9 cellular contexts compared by ENCODE assay signal in genomic region chr5:2750758-2751464, GRCh38. TPM values are rescaled to one million over a fixed set of nuclear protein-coding genes. Genes with fewer than 3 reads are reported as not detected.
DNase-seq lines count a peak whose midpoint lies in the region; ATAC-seq and TF ChIP-seq lines count a peak whose summit lies in the region.
"Had no signal": no experiment of that assay in that cellular context is flagged by ENCODE, and none has a peak within 500 bp of the region (broad histone marks: within the 10 kb centered on the region; RNA-seq: fewer than 3 reads in every experiment).

No MANE protein-coding gene starts in this region.

- CTCF ChIA-PET in HEK293T (lab: Yijun Ruan, JAX), result no interaction called here

- peak overlapping the region; percentile 74 for H3K4me3 ChIP-seq in iPS-20b (ENCODE audit: low read length)
- H3K4me3 ChIP-seq in stomach, result peak overlapping the region; percentile 48 to 68 (median 58)

- H3K9me3 Mint-ChIP-seq in brain, result peaks cover 3 to 11% (median 8%) of the 10 kb centered on the region in 5 experiments

- H3K9ac ChIP-seq in iPS-20b (ENCODE audit: low read depth, low read length), result peak overlapping the region; percentile 96

- no peak overlapping the region for H3K27ac Mint-ChIP-seq in brain
- H3K27ac Mint-ChIP-seq: stimulated activated effector memory CD8-positive, alpha-beta T cell treated with anti-CD3 and anti-CD28 coated beads, Interleukin-12 subunit alpha, Interleukin-12 subunit beta, amount 100 ng/mL, for 72 hours had no signal

- H3K4me3 Mint-ChIP-seq in brain, result peak overlapping the region in 4 of 5 experiments; percentile 79 to 92 (median 88)
- H3K4me3 Mint-ChIP-seq: stimulated activated effector memory CD8-positive, alpha-beta T cell treated with anti-CD3 and anti-CD28 coated beads, Interleukin-12 subunit alpha, Interleukin-12 subunit beta, amount 100 ng/mL, for 72 hours had no signal

- TF ChIP-seq EP300 in stomach (IDR thresholded peaks at IDR 0.05), result no peak

- DNase-seq in LHCN-M2 (ENCODE audit: low read depth) (peak; percentile 14), stomach (no peak), HEK293T (ENCODE audit: extremely low spot score) (no peak)

- H3K9me3 ChIP-seq in iPS-20b (ENCODE audit: insufficient read depth, low read depth, low read length) (no peaks in the 10 kb centered on the region), stomach (no peaks in the 10 kb centered on the region)

- TF ChIP-seq CTCF in brain (conservative IDR thresholded peaks at IDR 0.05) (no peak), stomach (IDR thresholded peaks at IDR 0.05) (no peak)

- peaks cover 52% of the 10 kb centered on the region for H3K4me1 Mint-ChIP-seq in brain
- H3K4me1 Mint-ChIP-seq: stimulated activated effector memory CD8-positive, alpha-beta T cell treated with anti-CD3 and anti-CD28 coated beads, Interleukin-12 subunit alpha, Interleukin-12 subunit beta, amount 100 ng/mL, for 72 hours had no signal

- ATAC-seq in HG02759 (IDR thresholded peaks at IDR 0.05; ENCODE audit: unreplicated experiment) (no peak), HG02840 (IDR thresholded peaks at IDR 0.05; ENCODE audit: low FRiP score, unreplicated experiment) (no peak)
- ATAC-seq: HCT116; stimulated activated effector memory CD8-positive, alpha-beta T cell treated with anti-CD3 and anti-CD28 coated beads, Interleukin-12 subunit alpha, Interleukin-12 subunit beta, amount 100 ng/mL, for 72 hours had no signal

- H3K36me3 Mint-ChIP-seq in brain, result peaks cover 23% of the 10 kb centered on the region

- H3K27ac ChIP-seq in iPS-20b (ENCODE audit: low read length) (peak overlapping the region; percentile 71), stomach (peak overlapping the region; percentile 68 to 91 (median 87))

- H3K4me1 ChIP-seq in iPS-20b (ENCODE audit: insufficient read depth, low read length) (peaks cover 6% of the 10 kb centered on the region; the same call in 1 of the 2 replicates), stomach (peaks cover 22 to 76% (median 46%) of the 10 kb centered on the region in 4 donors)

- WGBS in stomach, 5 donors, result 1 to 4% (median 3%) methylated on average over 17 to 110 of the region's 110 CpGs; no CpG with 5 or more reads in 1 of the 5 donors

- intact Hi-C loops in stomach (cut with DNase I; ENCODE audit: low total_unique reads), result no loop called here

- POLR2A ChIA-PET in HEK293T (lab: Yijun Ruan, JAX), result no interaction called here

- H3K36me3 ChIP-seq in iPS-20b (ENCODE audit: insufficient read depth, low read depth, low read length), result peaks cover 31% of the 10 kb centered on the region
- no peaks in the 10 kb centered on the region for H3K36me3 ChIP-seq in stomach

- no peak for TF ChIP-seq POLR2A in stomach (IDR thresholded peaks at IDR 0.05)

- H3K27me3 ChIP-seq in iPS-20b (ENCODE audit: insufficient read depth, low read length), result peaks cover 65% of the 10 kb centered on the region
- H3K27me3 ChIP-seq in stomach, result peaks cover 28 to 98% (median 77%) of the 10 kb centered on the region in 3 donors

- peaks cover 80% of the 10 kb centered on the region for H3K27me3 Mint-ChIP-seq in brain

TF ChIP-seq in HEK293T, 16 proteins besides CTCF, POLR2A, EP300 and RAD21:
- TF ChIP-seq CTBP1 (IDR thresholded peaks at IDR 0.05; ENCODE audit: borderline replicate concordance) (no peak), L3MBTL2 (conservative IDR thresholded peaks at IDR 0.05) (no peak), SP1 (IDR thresholded peaks at IDR 0.05) (no peak), TARDBP (IDR thresholded peaks at IDR 0.05) (no peak), ELF4 (IDR thresholded peaks at IDR 0.05) (no peak), FOXK2 (IDR thresholded peaks at IDR 0.05) (no peak), FOXM1 (IDR thresholded peaks at IDR 0.05; ENCODE audit: borderline replicate concordance) (no peak), BHLHE40 (IDR thresholded peaks at IDR 0.05; ENCODE audit: borderline replicate concordance) (no peak), SUZ12 (IDR thresholded peaks at IDR 0.05) (no peak), ARNT (IDR thresholded peaks at IDR 0.05) (no peak), LEF1 (IDR thresholded peaks at IDR 0.05; ENCODE audit: borderline replicate concordance) (no peak), HDGF (IDR thresholded peaks at IDR 0.05; ENCODE audit: borderline replicate concordance) (no peak), FOXA1 (IDR thresholded peaks at IDR 0.05) (no peak), ZNF384 (IDR thresholded peaks at IDR 0.05) (no peak), NFRKB (IDR thresholded peaks at IDR 0.05) (no peak)
- TF ChIP-seq, protein P1, sequence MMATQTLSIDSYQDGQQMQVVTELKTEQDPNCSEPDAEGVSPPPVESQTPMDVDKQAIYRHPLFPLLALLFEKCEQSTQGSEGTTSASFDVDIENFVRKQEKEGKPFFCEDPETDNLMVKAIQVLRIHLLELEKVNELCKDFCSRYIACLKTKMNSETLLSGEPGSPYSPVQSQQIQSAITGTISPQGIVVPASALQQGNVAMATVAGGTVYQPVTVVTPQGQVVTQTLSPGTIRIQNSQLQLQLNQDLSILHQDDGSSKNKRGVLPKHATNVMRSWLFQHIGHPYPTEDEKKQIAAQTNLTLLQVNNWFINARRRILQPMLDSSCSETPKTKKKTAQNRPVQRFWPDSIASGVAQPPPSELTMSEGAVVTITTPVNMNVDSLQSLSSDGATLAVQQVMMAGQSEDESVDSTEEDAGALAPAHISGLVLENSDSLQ (IDR thresholded peaks at IDR 0.05), result no peak

RNA-seq across cellular contexts. Expression of gene IRX2, which starts 0.6 kb away (rescaled TPM):
- total RNA-seq in LHCN-M2 (2014; rRNA removed) (5.3 and 6.7 TPM in 2 replicates), stomach (100 to 1,000 TPM in 1 of 5 donors, 10 to 100 TPM in 2, 1 to 10 TPM in 1, not detected in 1; 7.0 to 143 (median 40.7) TPM)
- polyA plus RNA-seq in LHCN-M2 (2012), result 2.0 TPM
- polyA plus RNA-seq in brain (ENCODE audit: insufficient read depth, low read depth, low replicate concordance) (10.3 TPM), stomach (1 to 10 TPM; 7.0 to 8.6 (median 8.2) TPM)
